20 cellular contexts compared by ENCODE assay signal in genomic region chr3:2172561-2173171, GRCh38.
"Had no signal": no experiment of that assay in that cellular context is flagged by ENCODE, and none has a peak within 500 bp of the region (broad histone marks: within the 10 kb centered on the region; RNA-seq: fewer than 3 reads in every experiment).

No MANE protein-coding gene starts in this region.

- H3K36me3 Mint-ChIP-seq: activated CD4-positive, alpha-beta memory T cell treated with anti-CD3 and anti-CD28 coated beads for 36 hours; activated naive CD4-positive, alpha-beta T cell treated with anti-CD3 and anti-CD28 coated beads, Interleukin-2, amount 50 U/mL, for 72 hours; stimulated activated memory B cell treated with anti-CD40 and anti-IgM and Interleukin-4, amounts not matched to agents 10 μg/mL and 1 μg/mL and 100 μg/mL, for 72 hours had no signal

- H3K4me3 Mint-ChIP-seq: activated B cell treated with CpG ODN at 0.5 μM for 24 hours; activated CD4-positive, alpha-beta memory T cell treated with anti-CD3 and anti-CD28 coated beads for 36 hours; activated T-helper 1 cell treated with anti-CD3 and anti-CD28 coated beads, Interleukin-12 subunit alpha, Interleukin-12 subunit beta, Interleukin-2, Interleukin-4 antibody, amounts not matched to agents 30 ng/mL and 10 ng/mL and 1 ng/mL, durations not matched to agents 14 hours and 24 hours and 36 hours; dendritic cell treated with granulocyte-macrophage colony-stimulating factor and Interleukin-4, amounts not matched to agents 40 ng/mL and 50 ng/mL, for 4 days; nephron progenitor cell; stimulated activated memory B cell treated with anti-CD40 and anti-IgM and Interleukin-4, amounts not matched to agents 10 μg/mL and 1 μg/mL and 100 μg/mL, for 72 hours had no signal

- H3K4me1 Mint-ChIP-seq: activated B cell treated with CpG ODN at 0.5 μM for 24 hours; nephron progenitor cell; stimulated activated memory B cell treated with anti-CD40 and anti-IgM and Interleukin-4, amounts not matched to agents 10 μg/mL and 1 μg/mL and 100 μg/mL, for 72 hours had no signal

- H3K9me3 Mint-ChIP-seq: activated T-helper 1 cell treated with anti-CD3 and anti-CD28 coated beads, Interleukin-12 subunit alpha, Interleukin-12 subunit beta, Interleukin-2, Interleukin-4 antibody, amounts not matched to agents 30 ng/mL and 10 ng/mL and 1 ng/mL, durations not matched to agents 14 hours and 24 hours and 36 hours had no signal

- DNase-seq: activated B cell treated with CpG ODN at 0.5 μM for 24 hours; activated CD4-positive, alpha-beta memory T cell treated with anti-CD3 and anti-CD28 coated beads for 36 hours; activated CD4-positive, alpha-beta T cell treated with anti-CD3 and anti-CD28 coated beads for 4 hours; activated gamma-delta T cell treated with Interleukin-2 at 50 U/mL for 16 hours; activated T-cell treated with anti-CD3 and anti-CD28 coated beads for 4 hours; adrenal gland; effector CD8-positive, alpha-beta T cell; left ventricle myocardium superior; nephron progenitor cell; occipital lobe; posterior cingulate gyrus; sigmoid colon; stimulated activated CD4-positive, alpha-beta T cell treated with anti-CD3 and anti-CD28 coated beads, Interleukin-4, amount 100 ng/mL, for 24 hours; upper lobe of right lung had no signal

- H3K36me3 ChIP-seq: adrenal gland, breast epithelium, sigmoid colon, thoracic aorta, upper lobe of right lung had no signal

- H3K9me3 ChIP-seq: adrenal gland, breast epithelium, upper lobe of right lung had no signal

- H3K4me3 ChIP-seq: adrenal gland, breast epithelium, sigmoid colon, thoracic aorta, upper lobe of right lung had no signal

- H3K27ac Mint-ChIP-seq: activated B cell treated with CpG ODN at 0.5 μM for 24 hours; activated CD4-positive, alpha-beta memory T cell treated with anti-CD3 and anti-CD28 coated beads for 36 hours; activated naive CD4-positive, alpha-beta T cell treated with anti-CD3 and anti-CD28 coated beads, Interleukin-2, amount 50 U/mL, for 72 hours; activated T-helper 1 cell treated with anti-CD3 and anti-CD28 coated beads, Interleukin-12 subunit alpha, Interleukin-12 subunit beta, Interleukin-2, Interleukin-4 antibody, amounts not matched to agents 30 ng/mL and 10 ng/mL and 1 ng/mL, durations not matched to agents 14 hours and 24 hours and 36 hours; dendritic cell treated with granulocyte-macrophage colony-stimulating factor and Interleukin-4, amounts not matched to agents 40 ng/mL and 50 ng/mL, for 4 days; nephron progenitor cell; stimulated activated memory B cell treated with anti-CD40 and anti-IgM and Interleukin-4, amounts not matched to agents 10 μg/mL and 1 μg/mL and 100 μg/mL, for 72 hours had no signal

- H3K27me3 ChIP-seq: adrenal gland, breast epithelium, sigmoid colon, upper lobe of right lung had no signal

- H3K27me3 Mint-ChIP-seq: activated B cell treated with CpG ODN at 0.5 μM for 24 hours; activated CD4-positive, alpha-beta memory T cell treated with anti-CD3 and anti-CD28 coated beads for 36 hours; dendritic cell treated with granulocyte-macrophage colony-stimulating factor and Interleukin-4, amounts not matched to agents 40 ng/mL and 50 ng/mL, for 4 days; stimulated activated memory B cell treated with anti-CD40 and anti-IgM and Interleukin-4, amounts not matched to agents 10 μg/mL and 1 μg/mL and 100 μg/mL, for 72 hours had no signal

- H3K4me1 ChIP-seq: adrenal gland, breast epithelium, sigmoid colon, upper lobe of right lung had no signal

- ATAC-seq: activated naive CD4-positive, alpha-beta T cell treated with anti-CD3 and anti-CD28 coated beads, Interleukin-2, amount 50 U/mL, for 72 hours; left ventricle myocardium superior; stimulated activated memory B cell treated with anti-CD40 and anti-IgM and Interleukin-4, amounts not matched to agents 10 μg/mL and 1 μg/mL and 100 μg/mL, for 72 hours; upper lobe of right lung had no signal
